ENCODE assay signal across 18 cellular contexts in the genomic region with DNA sequence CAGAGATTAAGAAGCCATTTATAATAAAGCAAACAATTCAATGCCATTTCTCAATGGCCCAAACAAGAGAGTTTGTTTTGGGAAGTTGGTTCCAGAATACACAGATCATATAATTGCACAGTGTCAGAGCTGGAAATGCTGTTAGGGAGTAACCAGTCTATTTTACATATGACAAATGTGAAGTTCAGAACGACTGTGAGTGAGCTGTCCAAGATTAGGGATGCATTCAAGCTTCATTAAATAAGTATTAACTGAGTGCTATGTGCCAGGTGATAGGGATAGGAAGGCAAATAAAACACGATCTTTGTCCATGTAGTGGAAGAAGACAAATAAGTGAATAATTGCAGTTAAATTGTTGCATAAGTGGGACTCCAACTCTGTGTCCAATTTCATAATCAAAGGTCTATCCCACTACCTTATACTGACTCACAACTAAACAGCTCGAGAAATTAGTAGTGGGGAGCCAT. TPM values are rescaled to one million over a fixed set of nuclear protein-coding genes. Genes with fewer than 3 reads are reported as not detected.
DNase-seq lines count a peak whose midpoint lies in the region; ATAC-seq and TF ChIP-seq lines count a peak whose summit lies in the region.
"Had no signal": no experiment of that assay in that cellular context is flagged by ENCODE, and none has a peak within 500 bp of the region (broad histone marks: within the 10 kb centered on the region; RNA-seq: fewer than 3 reads in every experiment).

No MANE protein-coding gene starts in this region.

- DNase-seq in A172 (ENCODE audit: low spot score) (peak; percentile 26), GM23248 (peak; percentile 74), Panc1 (ENCODE audit: low read depth, low spot score) (peak; percentile 77), fibroblast of the aortic adventitia (ENCODE audit: low read depth) (peak; percentile 37), nephron progenitor cell (no peak), GM23338 (ENCODE audit: low spot score) (no peak), endothelial cell (ENCODE audit: low spot score) (no peak)
- DNase-seq: ACHN; activated CD4-positive, alpha-beta T cell treated with anti-CD3 and anti-CD28 coated beads, Interleukin-2, amount 50 U/mL, for 4 hours; activated T-cell treated with anti-CD3 and anti-CD28 coated beads, Interleukin-2, amount 50 U/mL, for 72 hours; CD8-positive, alpha-beta memory T cell; effector memory CD8-positive, alpha-beta T cell; naive B cell; NCI-H187; NCI-H524 treated with DMSO at 0.1 percent for 48 hours; uterus had no signal

- peak overlapping the region; percentile 24; the same call in 1 of the 2 replicates for H3K9ac ChIP-seq in GM23248
- H3K9ac ChIP-seq: KMS-11 had no signal

- H3K36me3 ChIP-seq in GM23248 (ENCODE audit: low read depth) (no peaks in the 10 kb centered on the region), Panc1 (ENCODE audit: control insufficient read depth, insufficient read depth, low read length) (no peaks in the 10 kb centered on the region), GM23338 (ENCODE audit: insufficient read depth) (no peaks in the 10 kb centered on the region)
- H3K36me3 ChIP-seq: uterus had no signal

- H2AFZ ChIP-seq in GM23248 (no peak overlapping the region), GM23338 (no peak overlapping the region)

- intact Hi-C loops in Panc1 (cut with micrococcal nuclease; ENCODE audit: unreplicated experiment) = loop anchor here (2.0 kb wide), 1 partner anchor 19 kb away; no protein-coding TSS in a partner anchor

- POLR2A ChIA-PET in Panc1 (lab: Charles Lee) = interaction anchor here (0.5 kb wide), 1 partner anchor 16 kb away, joined by 3 read pairs; no protein-coding TSS in a partner anchor

- 27 to 29% methylated on average over 3 of the region's 3 CpGs for WGBS in GM23248 (ENCODE audit: low coverage in 1 of 2, low lambda C conversion rate in 2 of 2, missing lambda C conversion rate in 2 of 2), 2 experiments

- H3K4me3 ChIP-seq in GM23248 (no peak overlapping the region; the same call in 1 of the 2 replicates), Panc1 (ENCODE audit: low read depth in 2 of 2, low read length in 2 of 2) (no peak overlapping the region), fibroblast of the aortic adventitia (ENCODE audit: low read depth, low read length) (no peak overlapping the region), GM23338 (no peak overlapping the region)
- H3K4me3 ChIP-seq: uterus had no signal

- no TSS peak for BruUV-seq in Panc1 (replicated peaks; lab: Mats Ljungman, UMichigan)

- H3K27ac ChIP-seq in GM23248 = peak overlapping the region; percentile 39
- H3K27ac ChIP-seq in Panc1 (ENCODE audit: low read length) = peak overlapping the region; percentile 1; the same call in 1 of the 2 replicates
- no peak overlapping the region for H3K27ac ChIP-seq in GM23338 (ENCODE audit: low read depth)
- H3K27ac ChIP-seq: KMS-11, uterus had no signal

- H3K79me2 ChIP-seq in GM23248 (ENCODE audit: insufficient read depth) (no peaks in the 10 kb centered on the region), GM23338 (replicated peaks; ENCODE audit: insufficient read depth) (no peaks in the 10 kb centered on the region)

- H3K36me3 Mint-ChIP-seq in nephron progenitor cell (ENCODE audit: low read depth) (no peaks in the 10 kb centered on the region), GM23338 (ENCODE audit: low read depth) (no peaks in the 10 kb centered on the region), endothelial cell (ENCODE audit: low read depth, unreplicated experiment) (no peaks in the 10 kb centered on the region)
- H3K36me3 Mint-ChIP-seq: naive B cell had no signal

- H3K9me2 ChIP-seq in GM23248 (ENCODE audit: insufficient read depth) = peaks cover 6% of the 10 kb centered on the region; the same call in 1 of the 2 replicates
- no peaks in the 10 kb centered on the region for H3K9me2 ChIP-seq in GM23338 (ENCODE audit: insufficient read depth)

- H3K4me1 ChIP-seq in GM23248 (ENCODE audit: insufficient read depth) (peaks cover 34% of the 10 kb centered on the region), Panc1 (ENCODE audit: control insufficient read depth, insufficient read depth, low read length) (peaks cover 12% of the 10 kb centered on the region; the same call in 1 of the 2 replicates), GM23338 (ENCODE audit: insufficient read depth) (no peaks in the 10 kb centered on the region)
- H3K4me1 ChIP-seq: uterus had no signal

- CTCF ChIA-PET in Panc1 (lab: Charles Lee) = interaction anchor here (0.6 kb wide), 1 partner anchor 91 kb away, joined by 3 read pairs; no protein-coding TSS in a partner anchor

- in situ Hi-C loops in GM23248 (cut with MboI) (no loop called here), Panc1 (cut with HindIII; ENCODE audit: low pct_unique_long_range_greater_than_20kb, low sequenced_read_pairs) (no loop called here)

- H4K20me1 ChIP-seq in GM23248 (ENCODE audit: insufficient read depth) = no peaks in the 10 kb centered on the region
- no peaks in the 10 kb centered on the region for H4K20me1 ChIP-seq in GM23338 (replicated peaks; ENCODE audit: insufficient read depth)

- H3K27ac Mint-ChIP-seq in nephron progenitor cell (no peak overlapping the region), GM23338 (no peak overlapping the region), endothelial cell (ENCODE audit: unreplicated experiment) (no peak overlapping the region)
- H3K27ac Mint-ChIP-seq: activated T-cell treated with anti-CD3 and anti-CD28 coated beads, Interleukin-2, amount 50 U/mL, for 72 hours; CD8-positive, alpha-beta memory T cell; effector memory CD8-positive, alpha-beta T cell; naive B cell had no signal

- no peak overlapping the region for H3K4me3 Mint-ChIP-seq in nephron progenitor cell
- H3K4me3 Mint-ChIP-seq in GM23338 = no peak overlapping the region
- H3K4me3 Mint-ChIP-seq in endothelial cell (ENCODE audit: unreplicated experiment) = no peak overlapping the region
- H3K4me3 Mint-ChIP-seq: activated T-cell treated with anti-CD3 and anti-CD28 coated beads, Interleukin-2, amount 50 U/mL, for 72 hours; CD8-positive, alpha-beta memory T cell; effector memory CD8-positive, alpha-beta T cell; naive B cell had no signal

- no peak for TF ChIP-seq CTCF in Panc1 (IDR thresholded peaks at IDR 0.05)
- TF ChIP-seq CTCF in fibroblast of the aortic adventitia (IDR thresholded peaks at IDR 0.05; ENCODE audit: insufficient read depth, low read length) = no peak
- no peak for TF ChIP-seq CTCF in nephron progenitor cell (IDR thresholded peaks at IDR 0.05)
- TF ChIP-seq CTCF in GM23338 (conservative IDR thresholded peaks at IDR 0.05; ENCODE audit: low read depth in 2 of 2) = no peak
- no peak for TF ChIP-seq CTCF in endothelial cell (IDR thresholded peaks at IDR 0.05; ENCODE audit: unreplicated experiment)

- H3K27me3 ChIP-seq in GM23248 (replicated peaks; ENCODE audit: insufficient read depth) (no peaks in the 10 kb centered on the region), Panc1 (ENCODE audit: control insufficient read depth, insufficient read depth, low read length) (no peaks in the 10 kb centered on the region), GM23338 (ENCODE audit: insufficient read depth) (no peaks in the 10 kb centered on the region)
- H3K27me3 ChIP-seq: uterus had no signal

- peaks cover 3% of the 10 kb centered on the region for H3K27me3 Mint-ChIP-seq in nephron progenitor cell (ENCODE audit: low read depth, poor library complexity)
- no peaks in the 10 kb centered on the region for H3K27me3 Mint-ChIP-seq in GM23338 (ENCODE audit: insufficient read depth, low read depth, poor library complexity)
- no peaks in the 10 kb centered on the region for H3K27me3 Mint-ChIP-seq in endothelial cell (ENCODE audit: unreplicated experiment)

- peaks cover 37% of the 10 kb centered on the region for H3F3A ChIP-seq in GM23248 (ENCODE audit: insufficient read depth)
- H3F3A ChIP-seq in GM23338 (replicated peaks; ENCODE audit: low read depth) = no peaks in the 10 kb centered on the region

- no peaks in the 10 kb centered on the region for H3K9me3 ChIP-seq in GM23248 (ENCODE audit: low read depth)
- H3K9me3 ChIP-seq in Panc1 (ENCODE audit: control insufficient read depth, insufficient read depth, low read depth, low read length) = no peaks in the 10 kb centered on the region
- H3K9me3 ChIP-seq: uterus had no signal

- no peaks in the 10 kb centered on the region for H3K4me1 Mint-ChIP-seq in nephron progenitor cell
- H3K4me1 Mint-ChIP-seq in GM23338 = no peaks in the 10 kb centered on the region
- H3K4me1 Mint-ChIP-seq in endothelial cell (ENCODE audit: unreplicated experiment) = no peaks in the 10 kb centered on the region
- H3K4me1 Mint-ChIP-seq: CD8-positive, alpha-beta memory T cell; naive B cell had no signal

- H3K4me2 ChIP-seq in GM23248 (ENCODE audit: unreplicated experiment) (peak overlapping the region; percentile 10), GM23338 (no peak overlapping the region)
- H3K4me2 ChIP-seq: KMS-11 had no signal

- peak; percentile 90 for ATAC-seq in Panc1
- no peak for ATAC-seq in GM23338
- ATAC-seq in HG02885 (IDR thresholded peaks at IDR 0.05; ENCODE audit: poor library complexity, unreplicated experiment) = no peak
- ATAC-seq: activated T-cell treated with anti-CD3 and anti-CD28 coated beads, Interleukin-2, amount 50 U/mL, for 72 hours; effector memory CD8-positive, alpha-beta T cell had no signal

- H3K9me3 Mint-ChIP-seq in nephron progenitor cell (no peaks in the 10 kb centered on the region), GM23338 (no peaks in the 10 kb centered on the region), endothelial cell (ENCODE audit: unreplicated experiment) (no peaks in the 10 kb centered on the region)
- H3K9me3 Mint-ChIP-seq: effector memory CD8-positive, alpha-beta T cell had no signal

RNA-seq across cellular contexts. Expression of gene PICALM, which starts 33.1 kb away (rescaled TPM):
- total RNA-seq in A172 (2014; rRNA removed; shearing (Covaris generic)) = 182 and 196 TPM in 2 replicates
- total RNA-seq in GM23248 (2014; rRNA removed; shearing (Covaris generic)) = 277 and 310 TPM in 2 replicates
- 69.7 and 73.2 TPM in 2 replicates for polyA plus RNA-seq in GM23248 (2016; fragmentation: Nextera tagmentation; extraction: Ambion mirVana)
- 153 TPM for total RNA-seq in Panc1 (2021; ENCODE audit: unreplicated experiment)
- 91.7 TPM for polyA plus RNA-seq in Panc1 (2012; ENCODE audit: insufficient read length)
- 280 and 318 TPM in 2 replicates for total RNA-seq in fibroblast of the aortic adventitia (ENCODE audit: low replicate concordance)
- total RNA-seq in GM23338 (2014; rRNA removed; shearing (Covaris generic)) = 134 and 150 TPM in 2 replicates
- 21.0 and 27.9 TPM in 2 replicates for polyA plus RNA-seq in GM23338 (2016; fragmentation: Nextera tagmentation; extraction: Ambion mirVana)
- 125 TPM for total RNA-seq in endothelial cell (ENCODE audit: unreplicated experiment)

Comparison
In these comparisons a context has a peak if more than half of its experiments do, and no peak if none do; other contexts are left out.
1. DNase-seq: peak in A172 (single experiment), GM23248 (single experiment), Panc1 (single experiment) and fibroblast of the aortic adventitia (single experiment); none in nephron progenitor cell (single experiment), GM23338 (single experiment) and endothelial cell (single experiment).